Comparison of ENCODE assay signal across 8 cellular contexts in the genomic region with DNA sequence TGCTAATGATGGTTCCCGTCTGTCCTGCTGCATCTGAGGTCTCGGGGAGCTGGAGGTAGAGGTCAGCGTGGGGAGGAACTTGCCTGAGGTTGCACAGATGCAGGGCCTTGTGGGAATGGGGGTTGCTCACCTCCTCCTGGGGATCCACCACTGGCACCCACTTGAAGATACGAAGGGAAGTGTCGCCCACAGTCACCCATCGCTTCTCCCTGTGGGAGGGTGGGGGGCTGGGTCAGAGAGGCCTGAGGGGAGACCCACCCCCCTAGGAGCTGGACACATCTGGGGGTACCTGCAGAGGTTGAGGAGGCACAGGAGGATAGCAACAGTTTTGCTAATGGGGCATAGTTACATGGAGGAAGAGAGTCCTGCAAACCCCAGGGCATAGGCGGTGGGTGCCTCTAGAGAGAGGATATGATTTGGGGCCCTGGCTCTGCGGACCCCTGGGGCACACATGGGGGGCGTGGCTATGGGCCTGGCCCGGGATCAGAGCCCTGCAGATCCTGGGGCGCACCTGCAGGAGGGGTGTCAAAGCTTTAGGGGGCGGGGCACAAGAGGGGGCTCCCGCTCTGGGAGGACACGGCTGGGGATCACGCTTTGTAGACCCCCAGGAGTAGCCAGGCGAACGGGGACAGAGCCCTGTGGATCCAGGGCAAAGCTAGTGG. TPM values are rescaled to one million over a fixed set of nuclear protein-coding genes. Genes with fewer than 3 reads are reported as not detected.
DNase-seq lines count a peak whose midpoint lies in the region; ATAC-seq, FAIRE-seq and TF ChIP-seq lines count a peak whose summit lies in the region.

No MANE protein-coding gene starts in this region.

- H3K36me3 ChIP-seq in spleen, result peaks cover 0 to 45% (median 23%) of the 10 kb centered on the region in 6 donors

- peak overlapping the region; percentile 67 for H3K4me3 ChIP-seq in right cardiac atrium (ENCODE audit: low read length)
- peak overlapping the region; percentile 48 to 85 (median 64) for H3K4me3 ChIP-seq in spleen

- no peak for TF ChIP-seq CTCF in spleen (IDR thresholded peaks at IDR 0.05 in 8 of 11, conservative IDR thresholded peaks at IDR 0.05 in 3 of 11)
- no peak for TF ChIP-seq CTCF in GM10248 (IDR thresholded peaks at IDR 0.05; ENCODE audit: control extremely low read depth, extremely low read depth, low read depth, missing control alignments)
- no peak for TF ChIP-seq CTCF in D721Med (IDR thresholded peaks at IDR 0.05; ENCODE audit: insufficient read depth, missing control alignments)

- CTCF ChIA-PET in GM10248 (lab: Yijun Ruan, JAX), result interaction anchor here (1.1 to 3.2 kb wide), 7 partner anchors 9 to 80 kb away, joined by 3 to 19 read pairs (median 5); no protein-coding TSS in a partner anchor

- no peak for FAIRE-seq in D721Med (lab: Jason Lieb, UNC)

- no peaks in the 10 kb centered on the region for H3K9me3 ChIP-seq in right cardiac atrium (ENCODE audit: control insufficient read depth, low read length)
- no peaks in the 10 kb centered on the region for H3K9me3 ChIP-seq in spleen

- H3K27me3 ChIP-seq in right cardiac atrium (ENCODE audit: control insufficient read depth, insufficient read depth) (no peaks in the 10 kb centered on the region), spleen (replicated peaks in 1 of 7) (no peaks in the 10 kb centered on the region)

- POLR2A ChIA-PET in GM10248 (lab: Yijun Ruan, JAX), result no interaction called here

- peak; percentile 39 to 54 for DNase-seq in activated T-cell treated with anti-CD3 and anti-CD28 coated beads, Interleukin-2, amount 50 U/mL, for 48 hours
- DNase-seq in right cardiac atrium, result peak; percentile 46 to 76 (median 50)
- peak; percentile 88 for DNase-seq in spleen
- DNase-seq in GM10248 (ENCODE audit: extremely low spot score), result no peak
- no peak for DNase-seq in DMS114 treated with DMSO at 0.1 percent for 48 hours (lab: John Stamatoyannopoulos, UW; ENCODE audit: unreplicated experiment)
- DNase-seq in D721Med (ENCODE audit: insufficient read length, low spot score), result no peak

- TF ChIP-seq POLR2A in spleen (IDR thresholded peaks at IDR 0.05), result no peak

- 6% methylated on average over 17 of the region's 17 CpGs for WGBS in right cardiac atrium
- 3 to 9% (median 6%) methylated on average over 15 to 17 of the region's 17 CpGs for WGBS in spleen, 5 donors

- H3K4me1 ChIP-seq in right cardiac atrium (ENCODE audit: control insufficient read depth, insufficient read depth, low read length) (peaks cover 5% of the 10 kb centered on the region), spleen (peaks cover 18 to 65% (median 46%) of the 10 kb centered on the region in 6 donors)

- intact Hi-C loops in right cardiac atrium (cut with DNase I), result loop anchor here in 1 of 4 donors (10.0 kb wide), 1 partner anchor 108 kb away; a partner anchor contains a TSS
- intact Hi-C loops in spleen (cut with DNase I; ENCODE audit: low total_unique reads), result no loop called here

- peak overlapping the region; percentile 69 for H3K27ac ChIP-seq in right cardiac atrium (ENCODE audit: low read length)
- H3K27ac ChIP-seq in spleen, result peak overlapping the region; percentile 81 to 95 (median 92)

- peak; percentile 6 for ATAC-seq in GM18498 (IDR thresholded peaks at IDR 0.05; ENCODE audit: unreplicated experiment)
- ATAC-seq in HG02938 (IDR thresholded peaks at IDR 0.05; ENCODE audit: unreplicated experiment), result peak; percentile 11
- no peak for ATAC-seq in right cardiac atrium

RNA-seq across cellular contexts. Expression of a gene that starts 0.7 kb away (rescaled TPM):
- total RNA-seq in right cardiac atrium, result 10 to 100 TPM; 20.6 to 31.7 (median 26.3) TPM
- 29.5 TPM for polyA plus RNA-seq in right cardiac atrium
- 10 to 100 TPM; 15.5 to 24.3 (median 21.6) TPM for total RNA-seq in spleen
- 10 to 100 TPM; 35.6 to 38.7 (median 37.8) TPM for polyA plus RNA-seq in spleen

RNA-seq across cellular contexts. Expression of a gene that starts 3.2 kb away (rescaled TPM):
- total RNA-seq in right cardiac atrium (1 to 10 TPM; 7.4 to 9.8 (median 9.1) TPM), spleen (1 to 10 TPM in 5 of 7 donors, under 1 TPM in 1, not detected in 1; 0.68 to 3.3 (median 1.4) TPM)
- polyA plus RNA-seq in right cardiac atrium (13.1 TPM), spleen (1 to 10 TPM in 2 of 3 donors, under 1 TPM in 1; 0.61 to 1.3 (median 1.1) TPM)

RNA-seq across cellular contexts. Expression of a gene that starts 30.2 kb away (rescaled TPM):
- total RNA-seq in right cardiac atrium (1 to 10 TPM; 5.1 to 8.4 (median 6.6) TPM), spleen (10 to 100 TPM; 12.4 to 21.0 (median 17.8) TPM)
- polyA plus RNA-seq in right cardiac atrium (8.3 TPM), spleen (10 to 100 TPM in 1 of 3 donors, 1 to 10 TPM in 2; 4.3 to 24.7 (median 5.5) TPM)

RNA-seq across cellular contexts. Expression of a gene that starts 55.7 kb away (rescaled TPM):
- 10 to 100 TPM; 11.8 to 14.6 (median 13.3) TPM for total RNA-seq in right cardiac atrium
- 15.5 TPM for polyA plus RNA-seq in right cardiac atrium
- total RNA-seq in spleen, result 10 to 100 TPM; 20.7 to 44.8 (median 29.8) TPM
- 10 to 100 TPM; 22.2 to 26.2 (median 22.5) TPM for polyA plus RNA-seq in spleen

Comparison
In these comparisons a context has a peak if more than half of its experiments do, and no peak if none do; other contexts are left out.
1. ATAC-seq: peak in GM18498 (single experiment) and HG02938 (single experiment); none in right cardiac atrium (0 of 2).
2. DNase-seq: peak in activated T-cell treated with anti-CD3 and anti-CD28 coated beads, Interleukin-2, amount 50 U/mL, for 48 hours (2 of 2), right cardiac atrium (3 of 3) and spleen (single experiment); none in GM10248 (single experiment), DMS114 treated with DMSO at 0.1 percent for 48 hours (single experiment) and D721Med (single experiment).